In genomic region chr2:434625-435024, GRCh38 we compare ENCODE assay signal across 29 cellular contexts.
"Had no signal": no experiment of that assay in that cellular context is flagged by ENCODE, and none has a peak within 500 bp of the region (broad histone marks: within the 10 kb centered on the region; RNA-seq: fewer than 3 reads in every experiment).

No MANE protein-coding gene starts in this region.

- H3K9me3 Mint-ChIP-seq: activated T-cell treated with anti-CD3 and anti-CD28 coated beads, Interleukin-2, amount 50 U/mL, for 24 hours; activated T-helper 2 cell treated with anti-CD3 and anti-CD28 coated beads, Interferon-gamma antibody, Interleukin-2, Interleukin-4, amounts not matched to agents 10 μg/mL and 5 μg/mL and 100 μg/mL, durations not matched to agents 14 hours and 24 hours and 36 hours; neural progenitor cell had no signal

- H3K4me3 Mint-ChIP-seq: activated naive CD8-positive, alpha-beta T cell; activated T-cell treated with anti-CD3 and anti-CD28 coated beads, Interleukin-2, amount 50 U/mL, for 24 hours; neural progenitor cell had no signal

- H3K27me3 Mint-ChIP-seq: activated naive CD8-positive, alpha-beta T cell; activated T-cell treated with anti-CD3 and anti-CD28 coated beads, Interleukin-2, amount 50 U/mL, for 24 hours had no signal

- H3K36me3 ChIP-seq: ascending aorta, brain microvascular endothelial cell, gastrocnemius medialis, left ventricle myocardium inferior, neural progenitor cell, right atrium auricular region, transverse colon had no signal

- H3K4me3 ChIP-seq: ascending aorta, coronary artery, dorsolateral prefrontal cortex, gastrocnemius medialis, left ventricle myocardium inferior, neural progenitor cell, right atrium auricular region, smooth muscle cell, testis, transverse colon had no signal

- H3K36me3 Mint-ChIP-seq: activated naive CD8-positive, alpha-beta T cell; neural progenitor cell had no signal

- ATAC-seq: activated CD4-positive, CD25-positive, alpha-beta regulatory T cell treated with anti-CD3 and anti-CD28 coated beads, Interleukin-2, amount 50 U/mL, for 24 hours; gastrocnemius medialis had no signal

- H3K4me1 ChIP-seq: ascending aorta, gastrocnemius medialis, left ventricle myocardium inferior, right atrium auricular region, transverse colon had no signal

- H3K27ac Mint-ChIP-seq: activated naive CD8-positive, alpha-beta T cell; activated T-cell treated with anti-CD3 and anti-CD28 coated beads, Interleukin-2, amount 50 U/mL, for 24 hours; activated T-helper 2 cell treated with anti-CD3 and anti-CD28 coated beads, Interferon-gamma antibody, Interleukin-2, Interleukin-4, amounts not matched to agents 10 μg/mL and 5 μg/mL and 100 μg/mL, durations not matched to agents 14 hours and 24 hours and 36 hours; neural progenitor cell had no signal

- H3K9me3 ChIP-seq: ascending aorta, gastrocnemius medialis, left ventricle myocardium inferior, right atrium auricular region, testis, transverse colon had no signal

- H3K27ac ChIP-seq: ascending aorta, brain microvascular endothelial cell, coronary artery, dorsolateral prefrontal cortex, gastrocnemius medialis, left ventricle myocardium inferior, neural progenitor cell, right atrium auricular region, testis, transverse colon, VCaP had no signal

- H3K27me3 ChIP-seq: ascending aorta, brain microvascular endothelial cell, dorsolateral prefrontal cortex, gastrocnemius medialis, neural progenitor cell, right atrium auricular region, testis, transverse colon had no signal

- DNase-seq: activated CD4-positive, alpha-beta T cell treated with anti-CD3 and anti-CD28 coated beads for 48 hours; activated CD4-positive, alpha-beta T cell treated with anti-CD3 and anti-CD28 coated beads, Interleukin-2, amount 50 U/mL, for 48 hours; activated CD8-positive, alpha-beta memory T cell treated with anti-CD3 and anti-CD28 coated beads, Interleukin-2, amount 50 U/mL, for 48 hours; activated T-cell treated with anti-CD3 and anti-CD28 coated beads, Interleukin-2, amount 50 U/mL, for 24 hours; brain microvascular endothelial cell; dorsolateral prefrontal cortex; effector memory CD4-positive, alpha-beta T cell; erythroblast; gastrocnemius medialis; glutamatergic neuron; islet precursor cell; left ventricle myocardium inferior; occipital lobe; stimulated activated CD4-positive, alpha-beta T cell treated with anti-CD3 and anti-CD28 coated beads, Interleukin-1b, Interleukin-23, amount 100 ng/mL, for 48 hours; stimulated activated CD4-positive, alpha-beta T cell treated with anti-CD3 and anti-CD28 coated beads, Interleukin-4, amount 100 ng/mL, for 4 hours; stimulated activated CD8-positive, alpha-beta memory T cell treated with anti-CD3 and anti-CD28 coated beads, Interleukin-4, amount 100 ng/mL, for 48 hours; stimulated activated naive CD4-positive, alpha-beta T cell treated with Interleukin-2 at 50 U/mL for 16 hours; T-helper 9 cell; testis; transverse colon had no signal
